In genomic region chr11:28110839-28111235, GRCh38 we compare ENCODE assay signal across 8 cellular contexts.
DNase-seq lines count a peak whose midpoint lies in the region; ATAC-seq and TF ChIP-seq lines count a peak whose summit lies in the region.

No MANE protein-coding gene starts in this region.

- H2AFZ ChIP-seq in MM.1S (ENCODE audit: low read length), result peak overlapping the region; percentile 71

- peak overlapping the region; percentile 79 to 91 (median 89) for H3K9ac ChIP-seq in BLaER1 treated with 17β-estradiol and CSF1 and Interleukin-3, amounts not matched to agents 10 nM and 100 nM
- peak overlapping the region; percentile 86 for H3K9ac ChIP-seq in MM.1S (ENCODE audit: low read length)

- H3K4me1 ChIP-seq in BLaER1 treated with 17β-estradiol and CSF1 and Interleukin-3, amounts not matched to agents 10 nM and 100 nM, result peaks cover 24 to 41% (median 38%) of the 10 kb centered on the region in 10 experiments
- H3K4me1 ChIP-seq in MM.1S (ENCODE audit: low read length), result peaks cover 20% of the 10 kb centered on the region
- H3K4me1 ChIP-seq in effector memory CD4-positive, alpha-beta T cell (ENCODE audit: control insufficient read depth, insufficient read depth, low read length, poor library complexity, severe bottlenecking), result peaks cover 3% of the 10 kb centered on the region

- peak overlapping the region; percentile 98 for H3K27ac Mint-ChIP-seq in nephron progenitor cell

- H3K79me2 ChIP-seq in MM.1S (ENCODE audit: low read length), result peaks cover 64% of the 10 kb centered on the region

- H4K20me1 ChIP-seq in BLaER1 treated with 17β-estradiol and CSF1 and Interleukin-3, amounts not matched to agents 10 nM and 100 nM, result no peaks in the 10 kb centered on the region; a peak in 1 of 22 replicates
- no peaks in the 10 kb centered on the region for H4K20me1 ChIP-seq in MM.1S (ENCODE audit: insufficient read depth, low read length)

- H3K4me2 ChIP-seq in BLaER1 treated with 17β-estradiol and CSF1 and Interleukin-3, amounts not matched to agents 10 nM and 100 nM, result peak overlapping the region; percentile 75 to 93 (median 88)
- peak overlapping the region; percentile 81 for H3K4me2 ChIP-seq in MM.1S (ENCODE audit: low read depth, low read length)

- H3K4me3 ChIP-seq in BLaER1 treated with 17β-estradiol and CSF1 and Interleukin-3, amounts not matched to agents 10 nM and 100 nM, result peak overlapping the region; percentile 70 to 85 (median 80)
- H3K4me3 ChIP-seq in MM.1S (ENCODE audit: low read length), result peak overlapping the region; percentile 79
- peak overlapping the region; percentile 77 for H3K4me3 ChIP-seq in effector memory CD4-positive, alpha-beta T cell (ENCODE audit: insufficient read depth, low read depth, low read length, poor library complexity, severe bottlenecking)

- DNase-seq in MM.1S (no peak), nephron progenitor cell (no peak), DMS114 treated with DMSO at 0.1 percent for 48 hours (lab: John Stamatoyannopoulos, UW; ENCODE audit: unreplicated experiment) (no peak), epidermal melanocyte (ENCODE audit: insufficient read length, low spot score) (no peak)
- no peak for DNase-seq in effector memory CD4-positive, alpha-beta T cell

- no peaks in the 10 kb centered on the region for H3K27me3 ChIP-seq in BLaER1 treated with 17β-estradiol and CSF1 and Interleukin-3, amounts not matched to agents 10 nM and 100 nM
- H3K27me3 ChIP-seq in MM.1S (replicated peaks; ENCODE audit: insufficient read depth, low read length), result no peaks in the 10 kb centered on the region
- H3K27me3 ChIP-seq in effector memory CD4-positive, alpha-beta T cell (replicated peaks; ENCODE audit: control insufficient read depth, insufficient read depth, low read length, poor library complexity, severe bottlenecking), result no peaks in the 10 kb centered on the region

- no peaks in the 10 kb centered on the region for H3K9me3 Mint-ChIP-seq in nephron progenitor cell

- H3K36me3 ChIP-seq in BLaER1 treated with 17β-estradiol and CSF1 and Interleukin-3, amounts not matched to agents 10 nM and 100 nM, result peaks cover 11 to 26% (median 17%) of the 10 kb centered on the region in 11 experiments; a peak in 18 of 22 replicates
- no peaks in the 10 kb centered on the region for H3K36me3 ChIP-seq in MM.1S (replicated peaks; ENCODE audit: insufficient read depth, low read length)
- H3K36me3 ChIP-seq in effector memory CD4-positive, alpha-beta T cell (ENCODE audit: control insufficient read depth, insufficient read depth, low read length), result peaks cover 3% of the 10 kb centered on the region

- no peaks in the 10 kb centered on the region for H3K9me2 ChIP-seq in MM.1S (replicated peaks; ENCODE audit: insufficient read depth, low read length)

- peak overlapping the region; percentile 99 for H3K4me3 Mint-ChIP-seq in nephron progenitor cell

- H3K27ac ChIP-seq in BLaER1 treated with 17β-estradiol and CSF1 and Interleukin-3, amounts not matched to agents 10 nM and 100 nM, result peak overlapping the region; percentile 79 to 89 (median 85)
- H3K27ac ChIP-seq in MM.1S (ENCODE audit: low read length), result peak overlapping the region; percentile 76
- H3K27ac ChIP-seq in effector memory CD4-positive, alpha-beta T cell (ENCODE audit: insufficient read depth, low read length, poor library complexity, severe bottlenecking), result peak overlapping the region; percentile 79

- TF ChIP-seq CTCF in MM.1S (IDR thresholded peaks at IDR 0.05; ENCODE audit: low read length) (no peak), nephron progenitor cell (IDR thresholded peaks at IDR 0.05) (no peak)

- peaks cover 27% of the 10 kb centered on the region for H3K36me3 Mint-ChIP-seq in nephron progenitor cell (ENCODE audit: low read depth)

- ATAC-seq in GM21786 (IDR thresholded peaks at IDR 0.05; ENCODE audit: unreplicated experiment) (no peak), GM18873 (IDR thresholded peaks at IDR 0.05; ENCODE audit: low FRiP score, unreplicated experiment) (no peak)

- peaks cover 60% of the 10 kb centered on the region for H3K4me1 Mint-ChIP-seq in nephron progenitor cell

- no peaks in the 10 kb centered on the region for H3K9me3 ChIP-seq in BLaER1 treated with 17β-estradiol and CSF1 and Interleukin-3, amounts not matched to agents 10 nM and 100 nM (replicated peaks in 1 of 11)
- no peaks in the 10 kb centered on the region for H3K9me3 ChIP-seq in MM.1S (replicated peaks; ENCODE audit: insufficient read depth, low read length)
- no peaks in the 10 kb centered on the region for H3K9me3 ChIP-seq in effector memory CD4-positive, alpha-beta T cell (ENCODE audit: control insufficient read depth, low read length)

- peaks cover 19% of the 10 kb centered on the region for H3F3A ChIP-seq in MM.1S (ENCODE audit: insufficient read depth, low read length)

- no peaks in the 10 kb centered on the region for H3K27me3 Mint-ChIP-seq in nephron progenitor cell (ENCODE audit: low read depth, poor library complexity)
